Comparison of ENCODE assay signal across 19 cellular contexts in genomic region chr4:67438975-67439374, GRCh38.
A peak's percentile ranks its signal among the peaks of the same experiment; 100 is the strongest.
DNase-seq lines count a peak whose midpoint lies in the region; TF ChIP-seq lines count a peak whose summit lies in the region.
"Had no signal": no experiment of that assay in that cellular context is flagged by ENCODE, and none has a peak within 500 bp of the region (broad histone marks: within the 10 kb centered on the region; RNA-seq: fewer than 3 reads in every experiment).

No MANE protein-coding gene starts in this region.

- intact Hi-C loops in left ventricle myocardium inferior (cut with micrococcal nuclease) (no loop called here), cardiac septum (cut with DNase I) (no loop called here)

- H3K14ac ChIP-seq in mesenchymal stem cell (ENCODE audit: low read length in 2 of 2): no peak overlapping the region

- in situ Hi-C loops in brain microvascular endothelial cell (cut with HindIII; ENCODE audit: low pct_ligation_motif_present, low sequenced_read_pairs): no loop called here

- no peaks in the 10 kb centered on the region for H3K9me3 ChIP-seq in left ventricle myocardium inferior (replicated peaks)
- H3K9me3 ChIP-seq in mesenchymal stem cell (ENCODE audit: control insufficient read depth, low read length): no peaks in the 10 kb centered on the region
- no peaks in the 10 kb centered on the region for H3K9me3 ChIP-seq in smooth muscle cell (replicated peaks; ENCODE audit: low read depth)
- H3K9me3 ChIP-seq: A549, Caco-2 had no signal

- no peak overlapping the region for H2BK120ac ChIP-seq in mesenchymal stem cell (ENCODE audit: low read depth, low read length)

- H2AK5ac ChIP-seq in mesenchymal stem cell (ENCODE audit: low read length, severe bottlenecking): peak overlapping the region; percentile 66

- H3K27ac ChIP-seq in left ventricle myocardium inferior (replicated peaks) (peak overlapping the region; percentile 49), brain microvascular endothelial cell (peak overlapping the region; percentile 79), mesenchymal stem cell (ENCODE audit: low read length, poor library complexity, severe bottlenecking) (peak overlapping the region; percentile 12), smooth muscle cell (ENCODE audit: low read depth) (peak overlapping the region; percentile 62)
- H3K27ac ChIP-seq: 22Rv1; A549; BLaER1 treated with 17β-estradiol and CSF1 and Interleukin-3, amounts not matched to agents 10 nM and 100 nM; C4-2B had no signal

- H4K91ac ChIP-seq in mesenchymal stem cell (ENCODE audit: low read length): no peak overlapping the region

- H2BK15ac ChIP-seq in mesenchymal stem cell (ENCODE audit: low read depth, poor library complexity, severe bottlenecking): no peak overlapping the region

- H2AFZ ChIP-seq in mesenchymal stem cell (ENCODE audit: low read depth, low read length) (no peak overlapping the region), smooth muscle cell (ENCODE audit: low read depth) (no peak overlapping the region)

- no peak overlapping the region for H2BK5ac ChIP-seq in mesenchymal stem cell (ENCODE audit: low read depth, low read length, poor library complexity, severe bottlenecking)

- no peaks in the 10 kb centered on the region for H3K27me3 ChIP-seq in left ventricle myocardium inferior (ENCODE audit: low read depth)
- H3K27me3 ChIP-seq in brain microvascular endothelial cell (replicated peaks): no peaks in the 10 kb centered on the region
- no peaks in the 10 kb centered on the region for H3K27me3 ChIP-seq in mesenchymal stem cell (ENCODE audit: control insufficient read depth in 1 of 2, insufficient read depth in 1 of 2, low read length in 2 of 2)
- no peaks in the 10 kb centered on the region for H3K27me3 ChIP-seq in smooth muscle cell (ENCODE audit: low read depth)
- H3K27me3 ChIP-seq: BLaER1 treated with 17β-estradiol and CSF1 and Interleukin-3, amounts not matched to agents 10 nM and 100 nM had no signal

- H3K79me1 ChIP-seq in mesenchymal stem cell (replicated peaks; ENCODE audit: low read length, poor library complexity, severe bottlenecking): no peaks in the 10 kb centered on the region

- TF ChIP-seq CTCF in left ventricle myocardium inferior (IDR thresholded peaks at IDR 0.05; ENCODE audit: borderline replicate concordance): no peak
- TF ChIP-seq CTCF in brain microvascular endothelial cell (IDR thresholded peaks at IDR 0.05; ENCODE audit: low read depth, low read length, missing control alignments): no peak
- no peak for TF ChIP-seq CTCF in smooth muscle cell (IDR thresholded peaks at IDR 0.05; ENCODE audit: borderline replicate concordance, insufficient read depth, poor library complexity, severe bottlenecking)

- no peak overlapping the region for H3K23ac ChIP-seq in mesenchymal stem cell (ENCODE audit: low read length in 2 of 2)

- H3K4me1 ChIP-seq in left ventricle myocardium inferior (no peaks in the 10 kb centered on the region), mesenchymal stem cell (ENCODE audit: control insufficient read depth, insufficient read depth, low read depth, low read length) (no peaks in the 10 kb centered on the region), smooth muscle cell (ENCODE audit: low read depth) (peaks cover 11% of the 10 kb centered on the region)
- H3K4me1 ChIP-seq: Caco-2 had no signal

- H2BK12ac ChIP-seq in mesenchymal stem cell (ENCODE audit: low read length in 2 of 2): no peak overlapping the region

- H3K79me2 ChIP-seq in smooth muscle cell (ENCODE audit: low read depth): no peaks in the 10 kb centered on the region

- H4K8ac ChIP-seq in mesenchymal stem cell (ENCODE audit: low read length): no peak overlapping the region

- no peaks in the 10 kb centered on the region for H4K20me1 ChIP-seq in smooth muscle cell (ENCODE audit: low read depth)
- H4K20me1 ChIP-seq: BLaER1 treated with 17β-estradiol and CSF1 and Interleukin-3, amounts not matched to agents 10 nM and 100 nM had no signal

- H3K4ac ChIP-seq in mesenchymal stem cell (ENCODE audit: low read depth in 1 of 2, low read length in 2 of 2): no peak overlapping the region

- no peak overlapping the region for H3K4me3 ChIP-seq in left ventricle myocardium inferior
- no peak overlapping the region for H3K4me3 ChIP-seq in brain microvascular endothelial cell (ENCODE audit: low read depth, low read length)
- no peak overlapping the region for H3K4me3 ChIP-seq in mesenchymal stem cell (ENCODE audit: insufficient read depth in 1 of 2, low read depth in 1 of 2, low read length in 2 of 2)
- no peak overlapping the region for H3K4me3 ChIP-seq in smooth muscle cell
- H3K4me3 ChIP-seq: A549; BLaER1 treated with 17β-estradiol and CSF1 and Interleukin-3, amounts not matched to agents 10 nM and 100 nM had no signal

- H3K9ac ChIP-seq in mesenchymal stem cell (ENCODE audit: low read length): no peak overlapping the region
- H3K9ac ChIP-seq in smooth muscle cell (ENCODE audit: low read depth): no peak overlapping the region
- H3K9ac ChIP-seq: BLaER1 treated with 17β-estradiol and CSF1 and Interleukin-3, amounts not matched to agents 10 nM and 100 nM had no signal

- DNase-seq in left ventricle myocardium inferior (no peak), cardiac septum (ENCODE audit: low spot score) (no peak), brain microvascular endothelial cell (no peak), mesenchymal stem cell (no peak), smooth muscle cell (lab: John Stamatoyannopoulos, UW; ENCODE audit: unreplicated experiment) (no peak), SIG-M5 treated with dmso at 0.1 percent for 504 hours (lab: John Stamatoyannopoulos, UW; ENCODE audit: unreplicated experiment) (no peak), NCI-H128 (lab: John Stamatoyannopoulos, UW; ENCODE audit: unreplicated experiment) (no peak), hepatic stellate cell (ENCODE audit: low spot score) (no peak)
- DNase-seq: AML-193; Caco-2; Calu3; CD4-positive, alpha-beta T cell; CD8-positive, alpha-beta T cell; DMS79 treated with DMSO at 0.1 percent for 48 hours; GF-D8 had no signal

- WGBS in mesenchymal stem cell: 89% methylated on average over 3 of the region's 4 CpGs
- WGBS in smooth muscle cell (ENCODE audit: low lambda C conversion rate): 79% methylated on average over 4 of the region's 4 CpGs

- no peak overlapping the region for H3K18ac ChIP-seq in mesenchymal stem cell (ENCODE audit: low read depth in 1 of 2, low read length in 2 of 2)

- peaks cover 1% of the 10 kb centered on the region for H3K36me3 ChIP-seq in left ventricle myocardium inferior
- no peaks in the 10 kb centered on the region for H3K36me3 ChIP-seq in brain microvascular endothelial cell (replicated peaks)
- H3K36me3 ChIP-seq in mesenchymal stem cell (ENCODE audit: control insufficient read depth in 1 of 2, insufficient read depth in 2 of 2, low read depth in 1 of 2, low read length in 2 of 2): peaks cover 0 to 3% of the 10 kb centered on the region in 2 experiments
- no peaks in the 10 kb centered on the region for H3K36me3 ChIP-seq in smooth muscle cell (ENCODE audit: low read depth)

- H3F3A ChIP-seq in smooth muscle cell (ENCODE audit: low read depth): peaks cover 6% of the 10 kb centered on the region

- H3K4me2 ChIP-seq in mesenchymal stem cell (ENCODE audit: low read length, poor library complexity, severe bottlenecking) (no peak overlapping the region), smooth muscle cell (peak overlapping the region; percentile 42)
- H3K4me2 ChIP-seq: A549; BLaER1 treated with 17β-estradiol and CSF1 and Interleukin-3, amounts not matched to agents 10 nM and 100 nM had no signal

Comparison
In these comparisons a context has a peak if more than half of its experiments do, and no peak if none do; other contexts are left out.
1. H3K27ac ChIP-seq: peak in every context shown above with its lines; median percentile 79 in brain microvascular endothelial cell; 62 in smooth muscle cell; 49 in left ventricle myocardium inferior; 12 in mesenchymal stem cell.